Comparison of ENCODE assay signal across 8 cellular contexts in genomic region chr14:89619616-89620273, GRCh38.
A peak's percentile ranks its signal among the peaks of the same experiment; 100 is the strongest.
DNase-seq lines count a peak whose midpoint lies in the region; ATAC-seq and TF ChIP-seq lines count a peak whose summit lies in the region.

No MANE protein-coding gene starts in this region.

- H3K27ac Mint-ChIP-seq in naive B cell, result peak overlapping the region in 4 of 6 donors; percentile 33 to 75 (median 50)

- CTCF ChIA-PET in mammary epithelial cell (lab: Charles Lee; ENCODE audit: low non-redundant PET), result interaction anchor here (0.5 kb wide), 1 partner anchor 260 kb away, joined by 3 read pairs; no protein-coding TSS in a partner anchor

- no peaks in the 10 kb centered on the region for H3K36me3 Mint-ChIP-seq in naive B cell

- no peaks in the 10 kb centered on the region for H3K79me2 ChIP-seq in mammary epithelial cell (ENCODE audit: insufficient read depth, low read length)

- in situ Hi-C loops in mammary epithelial cell (cut with MboI; ENCODE audit: low sequenced_read_pairs in 2 of 2), result no loop called here

- peak overlapping the region; percentile 92 for H3K4me2 ChIP-seq in mammary epithelial cell (ENCODE audit: insufficient read depth, low read depth, low read length)

- no peak overlapping the region for H3K27ac ChIP-seq in mammary epithelial cell (ENCODE audit: insufficient read depth, low read depth, low read length)

- ATAC-seq in naive B cell (ENCODE audit: low read depth in 2 of 2), result no peak
- no peak for ATAC-seq in HG02588 (IDR thresholded peaks at IDR 0.05; ENCODE audit: unreplicated experiment)

- H3K9ac ChIP-seq in mammary epithelial cell (ENCODE audit: insufficient read depth, low read length), result no peak overlapping the region

- peak overlapping the region; percentile 77 to 94 (median 87) for H3K4me3 Mint-ChIP-seq in naive B cell

- H3K4me3 ChIP-seq in AG09309 (ENCODE audit: control insufficient read depth, low read depth, low read length) (peak overlapping the region; percentile 60), mammary epithelial cell (replicated peaks in 1 of 3; ENCODE audit: insufficient read depth in 1 of 3, low read depth in 2 of 3, low read length in 3 of 3) (peak overlapping the region; percentile 32 to 70 (median 61))
- H3K4me3 ChIP-seq in Jurkat, Clone E6-1 (ENCODE audit: low read length), result peak overlapping the region; percentile 57

- WGBS in mammary epithelial cell (ENCODE audit: low coverage, missing lambda C conversion rate), result 87% methylated on average over 6 of the region's 6 CpGs

- intact Hi-C loops in mammary epithelial cell (cut with micrococcal nuclease), result loop anchor here (5.0 to 10.0 kb wide), 2 partner anchors 205 to 283 kb away; partner anchors contain the start of gene FOXN3

- H3K9me3 Mint-ChIP-seq in naive B cell, result no peaks in the 10 kb centered on the region

- no TSS peak for BruUV-seq in mammary epithelial cell (replicated peaks; lab: Mats Ljungman, UMichigan)

- peaks cover 9% of the 10 kb centered on the region for H3K4me1 ChIP-seq in mammary epithelial cell (ENCODE audit: insufficient read depth, low read length)

- DNase-seq in AG09309 (ENCODE audit: low read depth) (no peak), mammary epithelial cell (no peak), naive B cell (no peak), NCI-H146 (lab: John Stamatoyannopoulos, UW) (no peak), NOMO-1 (lab: John Stamatoyannopoulos, UW; ENCODE audit: unreplicated experiment in 2 of 2) (no peak), globus pallidus (ENCODE audit: low spot score) (no peak)
- DNase-seq in Jurkat, Clone E6-1 (ENCODE audit: low read depth, low spot score), result no peak

- peaks cover 37 to 62% (median 41%) of the 10 kb centered on the region in 3 donors for H3K4me1 Mint-ChIP-seq in naive B cell

- peak overlapping the region; percentile 94 for H2AFZ ChIP-seq in mammary epithelial cell (ENCODE audit: low read depth, low read length)

- dilution Hi-C loops in mammary epithelial cell (cut with HindIII; ENCODE audit: low sequenced_read_pairs), result no loop called here

- H3K27me3 ChIP-seq in mammary epithelial cell (ENCODE audit: insufficient read depth, low read length), result no peaks in the 10 kb centered on the region

- no peaks in the 10 kb centered on the region for H3K36me3 ChIP-seq in mammary epithelial cell (ENCODE audit: insufficient read depth, low read length)

- H3K9me3 ChIP-seq in mammary epithelial cell (replicated peaks; ENCODE audit: insufficient read depth, low read length), result no peaks in the 10 kb centered on the region

- H3K27me3 Mint-ChIP-seq in naive B cell, result no peaks in the 10 kb centered on the region

- TF ChIP-seq CTCF in AG09309 (IDR thresholded peaks at IDR 0.05; ENCODE audit: control insufficient read depth, insufficient read depth, low read depth, low read length, missing control alignments) (no peak), mammary epithelial cell (conservative IDR thresholded peaks at IDR 0.05 in 1 of 2, IDR thresholded peaks at IDR 0.05 in 1 of 2; ENCODE audit: extremely low read depth in 1 of 2, insufficient read depth in 1 of 2, low read depth in 1 of 2, low read length in 2 of 2) (no peak)

- H4K20me1 ChIP-seq in mammary epithelial cell (ENCODE audit: insufficient read depth, low read length), result no peaks in the 10 kb centered on the region
